Comparison of ENCODE assay signal across 1 cellular context in genomic region chr9:97983524-97984187, GRCh38.
TF ChIP-seq lines count a peak whose summit lies in the region.

No MANE protein-coding gene starts in this region.

TF ChIP-seq in HEK293, 187 proteins besides CTCF, POLR2A, EP300 and RAD21 (continued from another document):
- TF ChIP-seq, protein P1, sequence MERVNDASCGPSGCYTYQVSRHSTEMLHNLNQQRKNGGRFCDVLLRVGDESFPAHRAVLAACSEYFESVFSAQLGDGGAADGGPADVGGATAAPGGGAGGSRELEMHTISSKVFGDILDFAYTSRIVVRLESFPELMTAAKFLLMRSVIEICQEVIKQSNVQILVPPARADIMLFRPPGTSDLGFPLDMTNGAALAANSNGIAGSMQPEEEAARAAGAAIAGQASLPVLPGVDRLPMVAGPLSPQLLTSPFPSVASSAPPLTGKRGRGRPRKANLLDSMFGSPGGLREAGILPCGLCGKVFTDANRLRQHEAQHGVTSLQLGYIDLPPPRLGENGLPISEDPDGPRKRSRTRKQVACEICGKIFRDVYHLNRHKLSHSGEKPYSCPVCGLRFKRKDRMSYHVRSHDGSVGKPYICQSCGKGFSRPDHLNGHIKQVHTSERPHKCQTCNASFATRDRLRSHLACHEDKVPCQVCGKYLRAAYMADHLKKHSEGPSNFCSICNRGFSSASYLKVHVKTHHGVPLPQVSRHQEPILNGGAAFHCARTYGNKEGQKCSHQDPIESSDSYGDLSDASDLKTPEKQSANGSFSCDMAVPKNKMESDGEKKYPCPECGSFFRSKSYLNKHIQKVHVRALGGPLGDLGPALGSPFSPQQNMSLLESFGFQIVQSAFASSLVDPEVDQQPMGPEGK (tag by site-specific recombination; IDR thresholded peaks at IDR 0.05): peak; percentile 40; the same call in 1 of the 2 replicates
